8 cellular contexts compared by ENCODE assay signal in genomic region chr15:39125904-39126303, GRCh38.
A peak's percentile ranks its signal among the peaks of the same experiment; 100 is the strongest.
DNase-seq lines count a peak whose midpoint lies in the region; ATAC-seq and TF ChIP-seq lines count a peak whose summit lies in the region.

No MANE protein-coding gene starts in this region.

- no peaks in the 10 kb centered on the region for H3K36me3 Mint-ChIP-seq in CD8-positive, alpha-beta T cell
- H3K36me3 Mint-ChIP-seq in brain, result no peaks in the 10 kb centered on the region

- H3K27me3 Mint-ChIP-seq in CD8-positive, alpha-beta T cell (ENCODE audit: low read depth), result peaks cover 20% of the 10 kb centered on the region
- no peaks in the 10 kb centered on the region for H3K27me3 Mint-ChIP-seq in brain

- no peak overlapping the region for H3K4me3 Mint-ChIP-seq in CD8-positive, alpha-beta T cell
- no peak overlapping the region for H3K4me3 Mint-ChIP-seq in brain

- intact Hi-C loops in CD8-positive, alpha-beta T cell (cut with DNase I, micrococcal nuclease), result loop anchor here (1.0 to 5.0 kb wide), 5 partner anchors 301 to 631 kb away; no protein-coding TSS in a partner anchor
- intact Hi-C loops in Right ventricle myocardium inferior (cut with DNase I), result loop anchor here (5.0 kb wide), 1 partner anchor 456 kb away; the partner anchor contains the start of gene THBS1

- no peak for ATAC-seq in CD8-positive, alpha-beta T cell
- no peak for ATAC-seq in lung (ENCODE audit: insufficient read depth, low FRiP score)
- ATAC-seq in HG03025 (IDR thresholded peaks at IDR 0.05; ENCODE audit: low FRiP score, unreplicated experiment), result no peak
- ATAC-seq in GM21529 (IDR thresholded peaks at IDR 0.05; ENCODE audit: unreplicated experiment), result no peak
- no peak for ATAC-seq in Right ventricle myocardium inferior

- H3K36me3 ChIP-seq in CD8-positive, alpha-beta T cell (ENCODE audit: insufficient read depth, low read length), result no peaks in the 10 kb centered on the region
- H3K36me3 ChIP-seq in lung (ENCODE audit: control insufficient read depth in 2 of 2, insufficient read depth in 2 of 2, low read length in 2 of 2), result no peaks in the 10 kb centered on the region

- POLR2A ChIA-PET in CD8-positive, alpha-beta T cell (lab: Charles Lee), result no interaction called here

- no peaks in the 10 kb centered on the region for H3K4me1 ChIP-seq in CD8-positive, alpha-beta T cell (ENCODE audit: insufficient read depth, low read length)
- no peaks in the 10 kb centered on the region for H3K4me1 ChIP-seq in lung (ENCODE audit: control insufficient read depth in 2 of 2, insufficient read depth in 2 of 2, low read length in 2 of 2)

- peak; percentile 59 for TF ChIP-seq CTCF in CD8-positive, alpha-beta T cell (IDR thresholded peaks at IDR 0.05)
- TF ChIP-seq CTCF in GM12875 (IDR thresholded peaks at IDR 0.05; ENCODE audit: borderline replicate concordance, insufficient read depth, low read depth, low read length) (peak; percentile 68), brain (conservative IDR thresholded peaks at IDR 0.05) (peak; percentile 57 to 75), lung (IDR thresholded peaks at IDR 0.05; ENCODE audit: control extremely low read depth, extremely low read depth) (peak; percentile 17)

- H3K27me3 ChIP-seq in CD8-positive, alpha-beta T cell (ENCODE audit: insufficient read depth, low read length), result no peaks in the 10 kb centered on the region
- no peaks in the 10 kb centered on the region for H3K27me3 ChIP-seq in lung (ENCODE audit: control insufficient read depth, insufficient read depth)

- peaks cover 3% of the 10 kb centered on the region for H3K4me1 Mint-ChIP-seq in CD8-positive, alpha-beta T cell (ENCODE audit: low read depth)
- H3K4me1 Mint-ChIP-seq in brain, result peaks cover 24% of the 10 kb centered on the region

- 26 to 29% methylated on average over 4 of the region's 4 CpGs for WGBS in lung, 2 donors

- H3K27ac Mint-ChIP-seq in CD8-positive, alpha-beta T cell, result no peak overlapping the region
- no peak overlapping the region for H3K27ac Mint-ChIP-seq in brain

- H3K9me3 ChIP-seq in CD8-positive, alpha-beta T cell (ENCODE audit: low read length), result no peaks in the 10 kb centered on the region
- no peaks in the 10 kb centered on the region for H3K9me3 ChIP-seq in lung (ENCODE audit: control insufficient read depth in 2 of 2, insufficient read depth in 1 of 2, low read length in 1 of 2)

- H3K9me3 Mint-ChIP-seq in CD8-positive, alpha-beta T cell, result no peaks in the 10 kb centered on the region
- H3K9me3 Mint-ChIP-seq in brain, result no peaks in the 10 kb centered on the region

- no peak overlapping the region for H3K27ac ChIP-seq in CD8-positive, alpha-beta T cell (ENCODE audit: low read depth, low read length)
- H3K27ac ChIP-seq in lung (ENCODE audit: low read depth in 1 of 2, low read length in 1 of 2), result no peak overlapping the region

- H3K4me3 ChIP-seq in CD8-positive, alpha-beta T cell (ENCODE audit: low read depth, low read length), result no peak overlapping the region
- H3K4me3 ChIP-seq in GM12875 (ENCODE audit: low read depth, low read length) (no peak overlapping the region), lung (no peak overlapping the region)

- peak in 5 of 7 experiments; percentile 10 to 23 (median 16) for DNase-seq in CD8-positive, alpha-beta T cell
- DNase-seq in NOMO-1 (lab: John Stamatoyannopoulos, UW; ENCODE audit: unreplicated experiment in 2 of 2), result peak; percentile 8 to 39
- no peak for DNase-seq in lung (ENCODE audit: low spot score)
- no peak for DNase-seq in Right ventricle myocardium inferior (ENCODE audit: missing footprints)

- CTCF ChIA-PET in CD8-positive, alpha-beta T cell (lab: Charles Lee), result interaction anchor here (0.9 to 2.5 kb wide), 3 partner anchors 372 to 631 kb away, joined by 3 to 15 read pairs (median 6); partner anchors contain the start of gene THBS1

Comparison
In these comparisons a context has a peak if more than half of its experiments do, and no peak if none do; other contexts are left out.
1. DNase-seq: peak in CD8-positive, alpha-beta T cell (5 of 7) and NOMO-1 (2 of 2); none in lung (single experiment) and Right ventricle myocardium inferior (single experiment).
2. CTCF ChIP-seq: peak in every context shown above with its lines; median percentile 68 in GM12875; 66 in brain; 59 in CD8-positive, alpha-beta T cell; 17 in lung.